In genomic region chr5:96031811-96032261, GRCh38 we compare ENCODE assay signal across 17 cellular contexts.
DNase-seq lines count a peak whose midpoint lies in the region; ATAC-seq, FAIRE-seq and TF ChIP-seq lines count a peak whose summit lies in the region.
"Had no signal": no experiment of that assay in that cellular context is flagged by ENCODE, and none has a peak within 500 bp of the region (broad histone marks: within the 10 kb centered on the region; RNA-seq: fewer than 3 reads in every experiment).

No MANE protein-coding gene starts in this region.

- DNase-seq in MCF 10A (ENCODE audit: unreplicated experiment) = peak; percentile 27
- no peak for DNase-seq in breast epithelium (ENCODE audit: low spot score in 2 of 2)
- DNase-seq in fibroblast of mammary gland (ENCODE audit: low read depth) = peak; percentile 85
- DNase-seq in urothelium cell line (ENCODE audit: low spot score) = peak; percentile 32
- no peak for DNase-seq in NCI-H446 treated with DMSO at 0.1 percent for 48 hours (lab: John Stamatoyannopoulos, UW)
- no peak for DNase-seq in activated gamma-delta T cell treated with Interleukin-2 at 50 U/mL for 16 hours
- no peak for DNase-seq in NCI-H1105 treated with DMSO at 0.1 percent for 48 hours (lab: John Stamatoyannopoulos, UW)
- DNase-seq: activated CD4-positive, CD25-positive, alpha-beta regulatory T cell; activated naive CD4-positive, alpha-beta T cell treated with anti-CD3 and anti-CD28 coated beads, Interleukin-2, amount 10 ng/mL, durations not matched to agents 7 days and 5 days; Calu3; cerebellar nuclear complex; naive thymus-derived CD4-positive, alpha-beta T cell; NCI-H187; NCI-H510A treated with DMSO at 0.1 percent for 48 hours; T-cell had no signal

- peaks cover 0 to 3% of the 10 kb centered on the region in 2 donors for H3K4me1 ChIP-seq in breast epithelium

- H3K27ac ChIP-seq in breast epithelium = no peak overlapping the region

- intact Hi-C loops in MCF 10A (cut with micrococcal nuclease) (no loop called here), breast epithelium (cut with DNase I; ENCODE audit: low total_unique reads) (no loop called here)

- no peaks in the 10 kb centered on the region for H3K9me3 ChIP-seq in breast epithelium

- no peaks in the 10 kb centered on the region for H3K9me3 Mint-ChIP-seq in MCF 10A (ENCODE audit: unreplicated experiment)
- H3K9me3 Mint-ChIP-seq: activated naive CD4-positive, alpha-beta T cell treated with anti-CD3 and anti-CD28 coated beads, Interleukin-2, amount 10 ng/mL, durations not matched to agents 7 days and 5 days; T-cell had no signal

- H3K4me3 ChIP-seq in breast epithelium = no peak overlapping the region
- H3K4me3 ChIP-seq in fibroblast of mammary gland (ENCODE audit: control insufficient read depth, low read depth, low read length) = no peak overlapping the region

- no peaks in the 10 kb centered on the region for H3K36me3 ChIP-seq in breast epithelium

- POLR2A ChIA-PET in MCF 10A (lab: Yijun Ruan, JAX) = no interaction called here

- H3K27ac Mint-ChIP-seq in MCF 10A (ENCODE audit: low read depth, unreplicated experiment) = peak overlapping the region; percentile 79
- H3K27ac Mint-ChIP-seq: activated naive CD4-positive, alpha-beta T cell treated with anti-CD3 and anti-CD28 coated beads, Interleukin-2, amount 10 ng/mL, durations not matched to agents 7 days and 5 days; naive thymus-derived CD4-positive, alpha-beta T cell; T-cell had no signal

- no peak for FAIRE-seq in urothelium cell line (lab: Jason Lieb, UNC)
- FAIRE-seq: A204.1 had no signal

- no TSS peak for BruUV-seq in MCF 10A (replicated peaks; lab: Mats Ljungman, UMichigan)

- peak; percentile 50; the same call in 2 of the 3 replicates for ATAC-seq in SK-N-SH treated with all-trans-retinoic acid at 6 μM for 48 hours
- ATAC-seq: naive thymus-derived CD4-positive, alpha-beta T cell; T-cell had no signal

- no peaks in the 10 kb centered on the region for H3K36me3 Mint-ChIP-seq in MCF 10A (ENCODE audit: insufficient read depth, unreplicated experiment)
- H3K36me3 Mint-ChIP-seq: activated naive CD4-positive, alpha-beta T cell treated with anti-CD3 and anti-CD28 coated beads, Interleukin-2, amount 10 ng/mL, durations not matched to agents 7 days and 5 days; naive thymus-derived CD4-positive, alpha-beta T cell; T-cell had no signal

- no peak for TF ChIP-seq POLR2A in breast epithelium (IDR thresholded peaks at IDR 0.05)

- H3K4me3 Mint-ChIP-seq in MCF 10A (ENCODE audit: unreplicated experiment) = no peak overlapping the region
- H3K4me3 Mint-ChIP-seq: activated naive CD4-positive, alpha-beta T cell treated with anti-CD3 and anti-CD28 coated beads, Interleukin-2, amount 10 ng/mL, durations not matched to agents 7 days and 5 days; naive thymus-derived CD4-positive, alpha-beta T cell; T-cell had no signal

- CTCF ChIA-PET in MCF 10A (lab: Yijun Ruan, JAX) = interaction anchor here (0.6 kb wide), 1 partner anchor 81 kb away, joined by 3 read pairs; no protein-coding TSS in a partner anchor

- TF ChIP-seq CTCF in MCF 10A (IDR thresholded peaks at IDR 0.05; ENCODE audit: unreplicated experiment) = no peak
- TF ChIP-seq CTCF in breast epithelium (IDR thresholded peaks at IDR 0.05) = no peak
- TF ChIP-seq CTCF in fibroblast of mammary gland (conservative IDR thresholded peaks at IDR 0.05; ENCODE audit: control insufficient read depth, insufficient read depth, low read depth, low read length) = no peak

- no peaks in the 10 kb centered on the region for H3K27me3 ChIP-seq in breast epithelium

- no peaks in the 10 kb centered on the region for H3K27me3 Mint-ChIP-seq in MCF 10A (ENCODE audit: insufficient read depth, unreplicated experiment)
- H3K27me3 Mint-ChIP-seq: activated naive CD4-positive, alpha-beta T cell treated with anti-CD3 and anti-CD28 coated beads, Interleukin-2, amount 10 ng/mL, durations not matched to agents 7 days and 5 days; naive thymus-derived CD4-positive, alpha-beta T cell had no signal

- peaks cover 28% of the 10 kb centered on the region for H3K4me1 Mint-ChIP-seq in MCF 10A (ENCODE audit: insufficient read depth, unreplicated experiment)
- H3K4me1 Mint-ChIP-seq: activated naive CD4-positive, alpha-beta T cell treated with anti-CD3 and anti-CD28 coated beads, Interleukin-2, amount 10 ng/mL, durations not matched to agents 7 days and 5 days; naive thymus-derived CD4-positive, alpha-beta T cell; T-cell had no signal

TF ChIP-seq in SK-N-SH treated with all-trans-retinoic acid at 6 μM for 48 hours, 23 proteins besides CTCF, POLR2A, EP300 and RAD21:
- TF ChIP-seq CSRNP3 (CRISPR knock-in tag; IDR thresholded peaks at IDR 0.05) (no peak), RARB (CRISPR knock-in tag; IDR thresholded peaks at IDR 0.05) (no peak), TOX (CRISPR knock-in tag; IDR thresholded peaks at IDR 0.05; ENCODE audit: borderline replicate concordance) (no peak), GLIS3 (CRISPR knock-in tag; IDR thresholded peaks at IDR 0.05) (no peak), ZC3H10 (CRISPR knock-in tag; IDR thresholded peaks at IDR 0.05) (no peak), ZNF70 (CRISPR knock-in tag; IDR thresholded peaks at IDR 0.05) (no peak), ARNTL (CRISPR knock-in tag; IDR thresholded peaks at IDR 0.05; ENCODE audit: borderline replicate concordance, low read depth) (no peak), ZNF565 (CRISPR knock-in tag; conservative IDR thresholded peaks at IDR 0.05; ENCODE audit: low read depth) (no peak), ZNF8 (CRISPR knock-in tag; IDR thresholded peaks at IDR 0.05) (no peak), ESRRG (CRISPR knock-in tag; IDR thresholded peaks at IDR 0.05) (no peak), ZFP3 (CRISPR knock-in tag; IDR thresholded peaks at IDR 0.05) (no peak), SNAI2 (CRISPR knock-in tag; IDR thresholded peaks at IDR 0.05) (no peak), ISL1 (CRISPR knock-in tag; IDR thresholded peaks at IDR 0.05) (no peak)
- TF ChIP-seq, protein P1, sequence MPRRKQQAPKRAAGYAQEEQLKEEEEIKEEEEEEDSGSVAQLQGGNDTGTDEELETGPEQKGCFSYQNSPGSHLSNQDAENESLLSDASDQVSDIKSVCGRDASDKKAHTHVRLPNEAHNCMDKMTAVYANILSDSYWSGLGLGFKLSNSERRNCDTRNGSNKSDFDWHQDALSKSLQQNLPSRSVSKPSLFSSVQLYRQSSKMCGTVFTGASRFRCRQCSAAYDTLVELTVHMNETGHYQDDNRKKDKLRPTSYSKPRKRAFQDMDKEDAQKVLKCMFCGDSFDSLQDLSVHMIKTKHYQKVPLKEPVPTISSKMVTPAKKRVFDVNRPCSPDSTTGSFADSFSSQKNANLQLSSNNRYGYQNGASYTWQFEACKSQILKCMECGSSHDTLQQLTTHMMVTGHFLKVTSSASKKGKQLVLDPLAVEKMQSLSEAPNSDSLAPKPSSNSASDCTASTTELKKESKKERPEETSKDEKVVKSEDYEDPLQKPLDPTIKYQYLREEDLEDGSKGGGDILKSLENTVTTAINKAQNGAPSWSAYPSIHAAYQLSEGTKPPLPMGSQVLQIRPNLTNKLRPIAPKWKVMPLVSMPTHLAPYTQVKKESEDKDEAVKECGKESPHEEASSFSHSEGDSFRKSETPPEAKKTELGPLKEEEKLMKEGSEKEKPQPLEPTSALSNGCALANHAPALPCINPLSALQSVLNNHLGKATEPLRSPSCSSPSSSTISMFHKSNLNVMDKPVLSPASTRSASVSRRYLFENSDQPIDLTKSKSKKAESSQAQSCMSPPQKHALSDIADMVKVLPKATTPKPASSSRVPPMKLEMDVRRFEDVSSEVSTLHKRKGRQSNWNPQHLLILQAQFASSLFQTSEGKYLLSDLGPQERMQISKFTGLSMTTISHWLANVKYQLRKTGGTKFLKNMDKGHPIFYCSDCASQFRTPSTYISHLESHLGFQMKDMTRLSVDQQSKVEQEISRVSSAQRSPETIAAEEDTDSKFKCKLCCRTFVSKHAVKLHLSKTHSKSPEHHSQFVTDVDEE (CRISPR knock-in tag; IDR thresholded peaks at IDR 0.05) = no peak
- TF ChIP-seq, protein P2, sequence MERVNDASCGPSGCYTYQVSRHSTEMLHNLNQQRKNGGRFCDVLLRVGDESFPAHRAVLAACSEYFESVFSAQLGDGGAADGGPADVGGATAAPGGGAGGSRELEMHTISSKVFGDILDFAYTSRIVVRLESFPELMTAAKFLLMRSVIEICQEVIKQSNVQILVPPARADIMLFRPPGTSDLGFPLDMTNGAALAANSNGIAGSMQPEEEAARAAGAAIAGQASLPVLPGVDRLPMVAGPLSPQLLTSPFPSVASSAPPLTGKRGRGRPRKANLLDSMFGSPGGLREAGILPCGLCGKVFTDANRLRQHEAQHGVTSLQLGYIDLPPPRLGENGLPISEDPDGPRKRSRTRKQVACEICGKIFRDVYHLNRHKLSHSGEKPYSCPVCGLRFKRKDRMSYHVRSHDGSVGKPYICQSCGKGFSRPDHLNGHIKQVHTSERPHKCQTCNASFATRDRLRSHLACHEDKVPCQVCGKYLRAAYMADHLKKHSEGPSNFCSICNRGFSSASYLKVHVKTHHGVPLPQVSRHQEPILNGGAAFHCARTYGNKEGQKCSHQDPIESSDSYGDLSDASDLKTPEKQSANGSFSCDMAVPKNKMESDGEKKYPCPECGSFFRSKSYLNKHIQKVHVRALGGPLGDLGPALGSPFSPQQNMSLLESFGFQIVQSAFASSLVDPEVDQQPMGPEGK (CRISPR knock-in tag; IDR thresholded peaks at IDR 0.05; ENCODE audit: borderline replicate concordance) = no peak

Comparison
In these comparisons a context has a peak if more than half of its experiments do, and no peak if none do; other contexts are left out.
1. DNase-seq: peak in MCF 10A (single experiment), fibroblast of mammary gland (single experiment) and urothelium cell line (single experiment); none in breast epithelium (0 of 2), NCI-H446 treated with DMSO at 0.1 percent for 48 hours (single experiment), activated gamma-delta T cell treated with Interleukin-2 at 50 U/mL for 16 hours (single experiment) and NCI-H1105 treated with DMSO at 0.1 percent for 48 hours (single experiment).